Comparison of ENCODE assay signal across 13 cellular contexts in genomic region chr1:44262414-44262813, GRCh38. TPM values are rescaled to one million over a fixed set of nuclear protein-coding genes. Genes with fewer than 3 reads are reported as not detected.
DNase-seq lines count a peak whose midpoint lies in the region; FAIRE-seq and TF ChIP-seq lines count a peak whose summit lies in the region.
"Had no signal": no experiment of that assay in that cellular context is flagged by ENCODE, and none has a peak within 500 bp of the region (broad histone marks: within the 10 kb centered on the region; RNA-seq: fewer than 3 reads in every experiment).

No MANE protein-coding gene starts in this region.

- H3K4me1 ChIP-seq in H1 (replicated peaks in 1 of 4; ENCODE audit: control insufficient read depth in 3 of 4, insufficient read depth in 4 of 4, low read length in 3 of 4) (peaks cover 1 to 13% (median 10%) of the 10 kb centered on the region in 4 experiments; a peak in 6 of 7 replicates), neuronal stem cell (ENCODE audit: control insufficient read depth in 2 of 2, insufficient read depth in 1 of 2, low read depth in 1 of 2, low read length in 2 of 2) (peaks cover 3 to 23% of the 10 kb centered on the region in 2 donors), SK-N-SH (ENCODE audit: control insufficient read depth in 1 of 2, insufficient read depth in 2 of 2, low read depth in 1 of 2, low read length in 1 of 2) (peaks cover 0 to 11% of the 10 kb centered on the region in 2 experiments; a peak in 2 of 4 replicates)

- no peak overlapping the region for H2BK15ac ChIP-seq in H1 (ENCODE audit: low read length)
- peak overlapping the region; percentile 63 for H2BK15ac ChIP-seq in neuronal stem cell (ENCODE audit: low read length)

- TF ChIP-seq POLR2A in H1 (IDR thresholded peaks at IDR 0.05; ENCODE audit: control extremely low read depth in 1 of 2, low read depth in 2 of 2, low read length in 2 of 2) = no peak

- H3K9ac ChIP-seq in H1 (replicated peaks in 1 of 4; ENCODE audit: extremely low read depth in 1 of 4, low read depth in 3 of 4, low read length in 3 of 4) (no peak overlapping the region), neuronal stem cell (ENCODE audit: low read depth, low read length, poor library complexity) (no peak overlapping the region), SK-N-SH (no peak overlapping the region)

- no peak overlapping the region for H4K5ac ChIP-seq in H1 (ENCODE audit: insufficient read length, low read depth, low read length)

- H3K14ac ChIP-seq in H1 (ENCODE audit: insufficient read length) (no peak overlapping the region), neuronal stem cell (ENCODE audit: low read length) (no peak overlapping the region)

- no peak overlapping the region for H4K91ac ChIP-seq in H1 (replicated peaks; ENCODE audit: insufficient read length, low read length)
- H4K91ac ChIP-seq in neuronal stem cell (ENCODE audit: low read depth, low read length, poor library complexity) = no peak overlapping the region

- H2BK5ac ChIP-seq in H1 (ENCODE audit: low read depth, low read length) (no peak overlapping the region), neuronal stem cell (ENCODE audit: low read length) (no peak overlapping the region)

- peaks cover 2 to 6% of the 10 kb centered on the region in 2 experiments for H4K20me1 ChIP-seq in H1 (replicated peaks in 1 of 2; ENCODE audit: control insufficient read depth in 1 of 2, insufficient read depth in 2 of 2, low read length in 2 of 2)
- H4K20me1 ChIP-seq in SK-N-SH (ENCODE audit: insufficient read depth) = 0 out of 2 replicates have a peak, but pooled peaks cover 4% of the 10 kb centered on the region

- no peak overlapping the region for H4K8ac ChIP-seq in H1 (ENCODE audit: extremely low read depth, insufficient read depth, low read length)
- no peak overlapping the region for H4K8ac ChIP-seq in neuronal stem cell (ENCODE audit: low read depth, low read length)

- H2BK12ac ChIP-seq in H1 (ENCODE audit: low read depth, low read length) = no peak overlapping the region
- peak overlapping the region; percentile 26 for H2BK12ac ChIP-seq in neuronal stem cell (ENCODE audit: low read length)

- TF ChIP-seq EP300 in H1 (IDR thresholded peaks at IDR 0.05; ENCODE audit: borderline replicate concordance in 1 of 2, low read depth in 2 of 2, low read length in 2 of 2) = no peak
- TF ChIP-seq EP300 in SK-N-SH (IDR thresholded peaks at IDR 0.05; ENCODE audit: borderline replicate concordance in 1 of 2, low read depth in 1 of 2, low read length in 1 of 2) = no peak

- DNase-seq in GM13977 (ENCODE audit: low spot score) (peak; percentile 10), WERI-Rb-1 (no peak), H1 (ENCODE audit: low read depth in 1 of 2, low spot score in 2 of 2) (no peak), neuronal stem cell (ENCODE audit: low spot score) (no peak), pons (ENCODE audit: low spot score) (no peak), SK-N-SH (no peak)
- DNase-seq in effector CD4-positive, alpha-beta T cell = no peak
- DNase-seq: DMS 273 treated with DMSO at 0.1 percent for 48 hours; DND-41; NCI-H1694 treated with DMSO at 0.1 percent for 48 hours; NK-92 treated with Interleukin-12 subunit alpha and Interleukin-12 subunit beta, amount 100 ng/mL, for 24 hours; Peyer's patch had no signal

- H3K36me3 ChIP-seq in WERI-Rb-1 (peaks cover 12% of the 10 kb centered on the region), H1 (ENCODE audit: control insufficient read depth in 2 of 4, insufficient read depth in 4 of 4, low read length in 3 of 4) (no peaks in the 10 kb centered on the region), neuronal stem cell (replicated peaks in 1 of 2; ENCODE audit: control insufficient read depth in 2 of 2, insufficient read depth in 2 of 2, low read length in 2 of 2) (no peaks in the 10 kb centered on the region), SK-N-SH (replicated peaks in 1 of 2; ENCODE audit: control insufficient read depth in 1 of 2, insufficient read depth in 2 of 2, low read length in 1 of 2) (peaks cover 0 to 8% of the 10 kb centered on the region in 2 experiments)
- H3K36me3 ChIP-seq: Peyer's patch had no signal

- H3K4me3 ChIP-seq in WERI-Rb-1 (ENCODE audit: low read depth, low read length) (no peak overlapping the region), H1 (ENCODE audit: extremely low read depth in 1 of 4, insufficient read depth in 2 of 4, low read depth in 3 of 4, low read length in 4 of 4) (no peak overlapping the region), neuronal stem cell (ENCODE audit: low read length in 2 of 2) (no peak overlapping the region), SK-N-SH (ENCODE audit: low read depth in 2 of 2, low read length in 1 of 2) (no peak overlapping the region)
- H3K4me3 ChIP-seq: K562, Peyer's patch had no signal

- H3K79me1 ChIP-seq in H1 (ENCODE audit: low read depth, low read length) (peaks cover 3% of the 10 kb centered on the region), neuronal stem cell (ENCODE audit: low read depth, low read length) (no peaks in the 10 kb centered on the region)

- H2AK5ac ChIP-seq in H1 (ENCODE audit: low read depth, low read length) (no peak overlapping the region), neuronal stem cell (ENCODE audit: low read depth, low read length) (peak overlapping the region; percentile 35)

- no peak for TF ChIP-seq RAD21 in H1 (IDR thresholded peaks at IDR 0.05 in 1 of 2, conservative IDR thresholded peaks at IDR 0.05 in 1 of 2; ENCODE audit: low read depth in 2 of 2, low read length in 2 of 2)
- no peak for TF ChIP-seq RAD21 in SK-N-SH (IDR thresholded peaks at IDR 0.05; ENCODE audit: low read length)

- H3F3A ChIP-seq in SK-N-SH (replicated peaks; ENCODE audit: insufficient read depth) = no peaks in the 10 kb centered on the region

- H3K56ac ChIP-seq in H1 (replicated peaks; ENCODE audit: insufficient read length, low read depth, low read length) = no peak overlapping the region

- POLR2A ChIA-PET in H1 (lab: Charles Lee; ENCODE audit: partially characterized antibody) = interaction anchor here (0.9 to 1.8 kb wide), 4 partner anchors 10 to 513 kb away, joined by 3 to 4 read pairs (median 4); partner anchors contain the start of gene RPS8
- POLR2A ChIA-PET in SK-N-SH (lab: Yijun Ruan, JAX) = interaction anchor here (0.6 kb wide), 1 partner anchor 253 kb away, joined by 5 read pairs; no protein-coding TSS in a partner anchor

- no peaks in the 10 kb centered on the region for H3K9me2 ChIP-seq in SK-N-SH

- no peak overlapping the region for H2BK20ac ChIP-seq in H1 (ENCODE audit: low read length)

- no peak for FAIRE-seq in H1 (lab: Jason Lieb, UNC)
- FAIRE-seq: K562 had no signal

- no peaks in the 10 kb centered on the region for H3K9me3 ChIP-seq in WERI-Rb-1 (ENCODE audit: severe bottlenecking)
- no peaks in the 10 kb centered on the region for H3K9me3 ChIP-seq in H1 (ENCODE audit: insufficient read depth in 2 of 2, low read depth in 1 of 2, low read length in 1 of 2)
- no peaks in the 10 kb centered on the region for H3K9me3 ChIP-seq in neuronal stem cell (replicated peaks in 1 of 2; ENCODE audit: control insufficient read depth in 2 of 2, insufficient read depth in 1 of 2, low read depth in 1 of 2, low read length in 2 of 2)
- no peaks in the 10 kb centered on the region for H3K9me3 ChIP-seq in SK-N-SH
- H3K9me3 ChIP-seq: Peyer's patch had no signal

- H3K4me2 ChIP-seq in H1 (ENCODE audit: insufficient read depth in 1 of 2, low read depth in 2 of 2, low read length in 2 of 2) (no peak overlapping the region), neuronal stem cell (ENCODE audit: insufficient read depth, low read length, poor library complexity, severe bottlenecking) (no peak overlapping the region), SK-N-SH (no peak overlapping the region)

- peak overlapping the region; percentile 85 for H3K27ac ChIP-seq in WERI-Rb-1
- no peak overlapping the region for H3K27ac ChIP-seq in H1 (ENCODE audit: low read depth, low read length)
- H3K27ac ChIP-seq in neuronal stem cell (replicated peaks; ENCODE audit: low read length) = peak overlapping the region; percentile 65
- no peak overlapping the region for H3K27ac ChIP-seq in SK-N-SH (ENCODE audit: low read depth in 2 of 2, low read length in 1 of 2)

- H2BK120ac ChIP-seq in H1 (replicated peaks; ENCODE audit: low read depth, low read length) (no peak overlapping the region), neuronal stem cell (ENCODE audit: low read depth, low read length) (no peak overlapping the region)

- H3K18ac ChIP-seq in H1 (ENCODE audit: extremely low read depth, low read length) (peak overlapping the region; percentile 10; the same call in 1 of the 2 replicates), neuronal stem cell (ENCODE audit: low read length) (peak overlapping the region; percentile 79)

- CTCF ChIA-PET in H1 (lab: Charles Lee; ENCODE audit: partially characterized antibody) = interaction anchor here (0.6 to 7.9 kb wide), 9 partner anchors 9 to 418 kb away, joined by 3 to 33 read pairs (median 5); no protein-coding TSS in a partner anchor
- CTCF ChIA-PET in SK-N-SH (lab: Yijun Ruan, JAX) = interaction anchor here (3.8 kb wide), 1 partner anchor 45 kb away, joined by 15 read pairs; no protein-coding TSS in a partner anchor

- H3K23ac ChIP-seq in H1 (ENCODE audit: insufficient read length) (no peak overlapping the region), neuronal stem cell (ENCODE audit: low read depth, low read length, poor library complexity) (no peak overlapping the region)

- H3K27me3 ChIP-seq in WERI-Rb-1 (ENCODE audit: insufficient read depth, low read depth, severe bottlenecking) = no peaks in the 10 kb centered on the region
- H3K27me3 ChIP-seq in H1 (replicated peaks in 1 of 4; ENCODE audit: control insufficient read depth in 3 of 4, extremely low read depth in 1 of 4, insufficient read depth in 3 of 4, low read length in 3 of 4) = no peaks in the 10 kb centered on the region
- no peaks in the 10 kb centered on the region for H3K27me3 ChIP-seq in neuronal stem cell (ENCODE audit: control insufficient read depth in 3 of 3, insufficient read depth in 3 of 3, low read depth in 1 of 3, low read length in 3 of 3)
- no peaks in the 10 kb centered on the region for H3K27me3 ChIP-seq in SK-N-SH (ENCODE audit: insufficient read depth)
- H3K27me3 ChIP-seq: Peyer's patch had no signal

- in situ Hi-C loops in GM13977 (cut with MboI; ENCODE audit: low pct_unique_long_range_greater_than_20kb, low sequenced_read_pairs, unreplicated experiment) = no loop called here

- H3K4ac ChIP-seq in H1 (replicated peaks; ENCODE audit: insufficient read length, low read depth, low read length) (no peak overlapping the region), neuronal stem cell (ENCODE audit: low read length) (no peak overlapping the region)

- H3K79me2 ChIP-seq in H1 (ENCODE audit: control insufficient read depth in 1 of 2, insufficient read depth in 2 of 2, low read length in 2 of 2) = no peaks in the 10 kb centered on the region
- H3K79me2 ChIP-seq in SK-N-SH (ENCODE audit: insufficient read depth) = no peaks in the 10 kb centered on the region

- no peak for TF ChIP-seq CTCF in GM13977 (IDR thresholded peaks at IDR 0.05; ENCODE audit: extremely low read depth, insufficient read depth, missing control alignments)
- no peak for TF ChIP-seq CTCF in WERI-Rb-1 (IDR thresholded peaks at IDR 0.05; ENCODE audit: low read depth, low read length)
- TF ChIP-seq CTCF in H1 (IDR thresholded peaks at IDR 0.05; ENCODE audit: control extremely low read depth in 1 of 3, insufficient read depth in 1 of 3, low read depth in 1 of 3, low read length in 3 of 3) = no peak
- no peak for TF ChIP-seq CTCF in SK-N-SH (IDR thresholded peaks at IDR 0.05)

- WGBS in H1 (ENCODE audit: extremely low coverage in 1 of 2, insufficient coverage in 1 of 2, insufficient read length in 1 of 2, insufficient replicate concordance in 2 of 2, low coverage in 1 of 2, low lambda C conversion rate in 2 of 2, missing lambda C conversion rate in 1 of 2), 2 experiments = 84% methylated on average over 6 of the region's 6 CpGs; no CpG with 5 or more reads in 1 of the 2 experiments
- no CpG with 5 or more reads among the region's 6 CpGs for WGBS in neuronal stem cell (ENCODE audit: extremely low coverage in 2 of 2, insufficient read length in 2 of 2, insufficient replicate concordance in 1 of 2), 2 donors
- WGBS in SK-N-SH (ENCODE audit: low lambda C conversion rate) = 98% methylated on average over 6 of the region's 6 CpGs

- H3K23me2 ChIP-seq in H1 (ENCODE audit: low read depth, low read length) = no peaks in the 10 kb centered on the region

- H2AFZ ChIP-seq in H1 (ENCODE audit: low read length) = no peak overlapping the region
- no peak overlapping the region for H2AFZ ChIP-seq in neuronal stem cell (ENCODE audit: low read length)
- H2AFZ ChIP-seq in SK-N-SH (ENCODE audit: low read depth) = no peak overlapping the region

RNA-seq across cellular contexts. Expression of gene DMAP1, which starts 49.1 kb away (rescaled TPM):
- total RNA-seq in H1 (2021; fragmentation: NEBNext Ultra II Directional; extraction: Animal tissue kit (Norgen Biotek cat#: 25700)) = 36.4 and 37.6 TPM in 2 replicates
- polyA plus RNA-seq in H1 (2011; rRNA removed) (42.4 and 61.1 TPM in 2 replicates), SK-N-SH (2012; rRNA removed) (54.3 and 59.6 TPM in 2 replicates)
- polyA plus RNA-seq in H1 (2011; cell fraction: cytosol; rRNA removed) = 66.1 TPM
- 110 TPM for polyA plus RNA-seq in H1 (2011; cell fraction: nucleus; rRNA removed)
- polyA plus RNA-seq in H1 (2012, experiment 1 of 2) = 29.9 to 41.3 TPM (median 40.0 TPM) in 4 replicates
- polyA plus RNA-seq in H1 (2012, experiment 2 of 2) = 25.9 TPM
- polyA plus RNA-seq in H1 (2013, experiment 1 of 2) = 27.0 TPM
- polyA plus RNA-seq in H1 (2013, experiment 2 of 2) = 22.2 TPM
- 51.1 and 65.7 TPM in 2 replicates for polyA minus RNA-seq in H1 (2011; rRNA and poly(A)+ RNA removed)
- polyA minus RNA-seq in H1 (2011; cell fraction: cytosol; rRNA and poly(A)+ RNA removed) = 33.0 TPM
- 42.7 TPM for polyA minus RNA-seq in H1 (2011; cell fraction: nucleus; rRNA and poly(A)+ RNA removed)
- polyA plus RNA-seq in neuronal stem cell (2013, experiment 1 of 2) = 31.9 TPM
- polyA plus RNA-seq in neuronal stem cell (2013, experiment 2 of 2) = 31.3 TPM
- polyA plus RNA-seq in SK-N-SH (2012; cell fraction: cytosol; rRNA removed) = 21.6 and 27.8 TPM in 2 replicates
- 187 and 249 TPM in 2 replicates for polyA plus RNA-seq in SK-N-SH (2012; cell fraction: nucleus; rRNA removed)

Comparison
In these comparisons a context has a peak if more than half of its experiments do, and no peak if none do; other contexts are left out.
1. H3K27ac ChIP-seq: peak in WERI-Rb-1 (single experiment) and neuronal stem cell (single experiment); none in H1 (single experiment) and SK-N-SH (0 of 2).